12 cellular contexts compared by ENCODE assay signal in the genomic region with DNA sequence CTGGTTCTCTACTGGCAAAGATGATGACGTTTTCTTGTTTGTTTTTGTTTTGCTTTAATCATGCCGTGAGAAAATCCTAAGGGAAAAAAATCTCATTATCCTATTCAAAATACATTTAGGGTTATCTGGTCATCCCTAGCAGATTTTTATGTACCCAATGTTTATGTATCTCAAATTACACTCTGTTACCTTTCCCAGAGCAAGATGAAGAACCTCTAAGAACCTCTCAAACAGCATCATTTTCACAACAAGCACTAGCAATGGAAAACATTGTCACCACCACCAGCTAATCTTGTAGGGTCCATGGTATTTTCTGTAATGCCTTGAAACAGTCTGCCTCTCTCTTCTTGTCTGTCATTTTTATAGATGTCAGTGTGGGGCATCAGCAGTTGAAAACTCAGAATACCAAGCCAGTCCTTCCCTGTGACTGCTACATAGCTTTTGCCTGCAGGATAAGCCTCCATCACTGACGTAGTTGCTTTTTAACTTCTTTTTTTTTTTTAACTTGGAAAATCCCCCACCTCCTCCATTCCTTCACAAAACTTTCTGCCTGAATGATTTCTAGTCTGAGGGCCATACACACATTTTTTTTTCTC. TPM values are rescaled to one million over a fixed set of nuclear protein-coding genes. Genes with fewer than 3 reads are reported as not detected.
A peak's percentile ranks its signal among the peaks of the same experiment; 100 is the strongest.
DNase-seq lines count a peak whose midpoint lies in the region; ATAC-seq, FAIRE-seq and TF ChIP-seq lines count a peak whose summit lies in the region.
"Had no signal": no experiment of that assay in that cellular context is flagged by ENCODE, and none has a peak within 500 bp of the region (broad histone marks: within the 10 kb centered on the region; RNA-seq: fewer than 3 reads in every experiment).

No MANE protein-coding gene starts in this region.

- POLR2A ChIA-PET in H1 (lab: Charles Lee; ENCODE audit: partially characterized antibody) = no interaction called here

- peak; percentile 64 for DNase-seq in G401 (ENCODE audit: low spot score)
- peak; percentile 23 for DNase-seq in NCI-H2171 (lab: John Stamatoyannopoulos, UW)
- no peak for DNase-seq in H1 (ENCODE audit: low read depth in 1 of 2, low spot score in 2 of 2)
- DNase-seq in ovary = no peak
- DNase-seq in HCEC 1CT = no peak
- DNase-seq in MG63 = no peak
- DNase-seq: Caco-2, islet precursor cell, NCI-H1694 treated with DMSO at 0.1 percent for 48 hours, T1000 had no signal

- H4K8ac ChIP-seq in H1 (ENCODE audit: extremely low read depth, insufficient read depth, low read length) = no peak overlapping the region

- H2BK20ac ChIP-seq in H1 (ENCODE audit: low read length) = no peak overlapping the region

- CTCF ChIA-PET in H1 (lab: Charles Lee; ENCODE audit: partially characterized antibody) = interaction anchor here (0.7 to 1.4 kb wide), 4 partner anchors 9 to 240 kb away, joined by 3 to 5 read pairs (median 4); no protein-coding TSS in a partner anchor

- no peak overlapping the region for H3K18ac ChIP-seq in H1 (ENCODE audit: extremely low read depth, low read length)

- no peak overlapping the region for H3K23ac ChIP-seq in H1 (ENCODE audit: insufficient read length)

- H3K27ac ChIP-seq in H1 (ENCODE audit: low read depth, low read length) (no peak overlapping the region), ovary (peak overlapping the region; percentile 18 to 96)

- no peak for TF ChIP-seq POLR2A in H1 (IDR thresholded peaks at IDR 0.05; ENCODE audit: control extremely low read depth in 1 of 2, low read depth in 2 of 2, low read length in 2 of 2)
- TF ChIP-seq POLR2A in ovary (IDR thresholded peaks at IDR 0.05) = no peak

- peak overlapping the region in 1 of 4 experiments; percentile 89; a peak in 2 of 8 replicates for H3K4me3 ChIP-seq in H1 (ENCODE audit: extremely low read depth in 1 of 4, insufficient read depth in 2 of 4, low read depth in 3 of 4, low read length in 4 of 4)
- no peak overlapping the region for H3K4me3 ChIP-seq in ovary
- no peak overlapping the region for H3K4me3 ChIP-seq in MG63

- no peak overlapping the region for H3K4ac ChIP-seq in H1 (replicated peaks; ENCODE audit: insufficient read length, low read depth, low read length)

- no peak overlapping the region for H3K14ac ChIP-seq in H1 (ENCODE audit: insufficient read length)

- H3K56ac ChIP-seq in H1 (replicated peaks; ENCODE audit: insufficient read length, low read depth, low read length) = no peak overlapping the region

- H3K9me3 ChIP-seq in H1 (ENCODE audit: insufficient read depth in 2 of 2, low read depth in 1 of 2, low read length in 1 of 2) (no peaks in the 10 kb centered on the region), ovary (no peaks in the 10 kb centered on the region), MG63 (no peaks in the 10 kb centered on the region)
- H3K9me3 ChIP-seq: Caco-2 had no signal

- intact Hi-C loops in ovary (cut with DNase I) = loop anchor here in 1 of 4 donors (5.0 kb wide), 1 partner anchor 216 kb away; the partner anchor contains the start of gene MKKS

- H4K91ac ChIP-seq in H1 (replicated peaks; ENCODE audit: insufficient read length, low read length) = no peak overlapping the region

- H4K20me1 ChIP-seq in H1 (replicated peaks in 1 of 2; ENCODE audit: control insufficient read depth in 1 of 2, insufficient read depth in 2 of 2, low read length in 2 of 2) = peaks cover 0 to 2% of the 10 kb centered on the region in 2 experiments

- peak; percentile 76 for FAIRE-seq in H1 (lab: Jason Lieb, UNC)

- TF ChIP-seq CTCF in H1 (IDR thresholded peaks at IDR 0.05; ENCODE audit: control extremely low read depth in 1 of 3, insufficient read depth in 1 of 3, low read depth in 1 of 3, low read length in 3 of 3) (no peak), ovary (IDR thresholded peaks at IDR 0.05) (no peak)

- H3K4me1 ChIP-seq in H1 (replicated peaks in 1 of 4; ENCODE audit: control insufficient read depth in 3 of 4, insufficient read depth in 4 of 4, low read length in 3 of 4) (peaks cover 0 to 10% (median 1%) of the 10 kb centered on the region in 4 experiments; a peak in 2 of 7 replicates), ovary (ENCODE audit: insufficient read depth) (peaks cover 2% of the 10 kb centered on the region)
- H3K4me1 ChIP-seq: Caco-2 had no signal

- no peak overlapping the region for H2BK12ac ChIP-seq in H1 (ENCODE audit: low read depth, low read length)

- 61% methylated on average over 3 of the region's 3 CpGs; no CpG with 5 or more reads in 1 of the 2 experiments for WGBS in H1 (ENCODE audit: extremely low coverage in 1 of 2, insufficient coverage in 1 of 2, insufficient read length in 1 of 2, insufficient replicate concordance in 2 of 2, low coverage in 1 of 2, low lambda C conversion rate in 2 of 2, missing lambda C conversion rate in 1 of 2), 2 experiments
- 17 to 20% (median 17%) methylated on average over 3 of the region's 3 CpGs for WGBS in ovary, 3 donors

- H3K4me2 ChIP-seq in H1 (ENCODE audit: insufficient read depth in 1 of 2, low read depth in 2 of 2, low read length in 2 of 2) = peak overlapping the region; percentile 92 to 93; a peak in 2 of 4 replicates

- no peak overlapping the region for H2BK120ac ChIP-seq in H1 (replicated peaks; ENCODE audit: low read depth, low read length)

- TF ChIP-seq EP300 in H1 (IDR thresholded peaks at IDR 0.05; ENCODE audit: borderline replicate concordance in 1 of 2, low read depth in 2 of 2, low read length in 2 of 2) (no peak), ovary (IDR thresholded peaks at IDR 0.05) (no peak)

- H3K36me3 ChIP-seq in H1 (ENCODE audit: control insufficient read depth in 2 of 4, insufficient read depth in 4 of 4, low read length in 3 of 4) = no peaks in the 10 kb centered on the region
- H3K36me3 ChIP-seq in ovary = no peaks in the 10 kb centered on the region
- no peaks in the 10 kb centered on the region for H3K36me3 ChIP-seq in MG63

- peaks cover 0 to 5% (median under 1%) of the 10 kb centered on the region in 4 experiments; a peak in 3 of 7 replicates for H3K27me3 ChIP-seq in H1 (replicated peaks in 1 of 4; ENCODE audit: control insufficient read depth in 3 of 4, extremely low read depth in 1 of 4, insufficient read depth in 3 of 4, low read length in 3 of 4)
- H3K27me3 ChIP-seq in ovary = no peaks in the 10 kb centered on the region
- H3K27me3 ChIP-seq in MG63 = peaks cover 16% of the 10 kb centered on the region

- no peaks in the 10 kb centered on the region for H3K79me2 ChIP-seq in H1 (ENCODE audit: control insufficient read depth in 1 of 2, insufficient read depth in 2 of 2, low read length in 2 of 2)

- H2BK5ac ChIP-seq in H1 (ENCODE audit: low read depth, low read length) = no peak overlapping the region

- no peak overlapping the region for H3K9ac ChIP-seq in H1 (replicated peaks in 1 of 4; ENCODE audit: extremely low read depth in 1 of 4, low read depth in 3 of 4, low read length in 3 of 4)

- 0 out of 2 replicates have a peak overlapping the region, but pooled peaks have one; percentile 23 for H2BK15ac ChIP-seq in H1 (ENCODE audit: low read length)

- in situ Hi-C loops in G401 (cut with HindIII; ENCODE audit: low sequenced_read_pairs) = no loop called here

- peaks cover 21% of the 10 kb centered on the region for H3K23me2 ChIP-seq in H1 (ENCODE audit: low read depth, low read length)

- no peak for ATAC-seq in GM21423 (IDR thresholded peaks at IDR 0.05; ENCODE audit: unreplicated experiment)
- ATAC-seq in GM21737 (IDR thresholded peaks at IDR 0.05; ENCODE audit: unreplicated experiment) = no peak

- H4K5ac ChIP-seq in H1 (ENCODE audit: insufficient read length, low read depth, low read length) = no peak overlapping the region

- H2AK5ac ChIP-seq in H1 (ENCODE audit: low read depth, low read length) = no peak overlapping the region

- H3K79me1 ChIP-seq in H1 (ENCODE audit: low read depth, low read length) = no peaks in the 10 kb centered on the region

- TF ChIP-seq RAD21 in H1 (IDR thresholded peaks at IDR 0.05 in 1 of 2, conservative IDR thresholded peaks at IDR 0.05 in 1 of 2; ENCODE audit: low read depth in 2 of 2, low read length in 2 of 2) = no peak

- no peak overlapping the region for H2AFZ ChIP-seq in H1 (ENCODE audit: low read length)

TF ChIP-seq in H1, 55 proteins besides CTCF, POLR2A, EP300 and RAD21 (continues in another document):
- TF ChIP-seq YY1 (IDR thresholded peaks at IDR 0.05; ENCODE audit: low read depth, low read length) (no peak), JUND (IDR thresholded peaks at IDR 0.05; ENCODE audit: low read length) (no peak), SP2 (IDR thresholded peaks at IDR 0.05; ENCODE audit: low read length) (no peak)

RNA-seq across cellular contexts. Expression of gene SNAP25, which starts 2.4 kb away (rescaled TPM):
- total RNA-seq in G401 (2014; rRNA removed; shearing (Covaris generic)) = not detected in 2 replicates
- 0.52 and 0.69 TPM in 2 replicates for total RNA-seq in H1 (2021; fragmentation: NEBNext Ultra II Directional; extraction: Animal tissue kit (Norgen Biotek cat#: 25700))
- polyA plus RNA-seq in H1 (2011; rRNA removed) (0.30 and 0.51 TPM in 2 replicates), ovary (1 to 10 TPM; 6.3 to 6.4 TPM)
- polyA plus RNA-seq in H1 (2011; cell fraction: cytosol; rRNA removed) = 0.56 TPM
- polyA plus RNA-seq in H1 (2011; cell fraction: nucleus; rRNA removed) = 0.54 TPM
- polyA plus RNA-seq in H1 (2012, experiment 1 of 2) = 0.36 to 0.67 TPM (median 0.53 TPM) in 4 replicates
- polyA plus RNA-seq in H1 (2012, experiment 2 of 2) = not detected
- polyA plus RNA-seq in H1 (2013, experiment 1 of 2) = 0.47 TPM
- polyA plus RNA-seq in H1 (2013, experiment 2 of 2) = 0.42 TPM
- 0.25 and 1.4 TPM in 2 replicates for polyA minus RNA-seq in H1 (2011; rRNA and poly(A)+ RNA removed)
- not detected for polyA minus RNA-seq in H1 (2011; cell fraction: cytosol; rRNA and poly(A)+ RNA removed)
- polyA minus RNA-seq in H1 (2011; cell fraction: nucleus; rRNA and poly(A)+ RNA removed) = 1.1 TPM
- 10 to 100 TPM in 5 of 7 donors, 1 to 10 TPM in 2; 5.1 to 19.8 (median 13.0) TPM for total RNA-seq in ovary
- not detected in 2 replicates for total RNA-seq in MG63 (2014; rRNA removed; shearing (Covaris generic); ENCODE audit: low replicate concordance)
- total RNA-seq: Caco-2 had no signal

Comparison
In these comparisons a context has a peak if more than half of its experiments do, and no peak if none do; other contexts are left out.
1. DNase-seq: peak in G401 (single experiment) and NCI-H2171 (single experiment); none in H1 (0 of 2), ovary (0 of 5), HCEC 1CT (single experiment) and MG63 (single experiment).